ENCODE assay signal across 29 cellular contexts in genomic region chr11:118684187-118684586, GRCh38.
"Had no signal": no experiment of that assay in that cellular context is flagged by ENCODE, and none has a peak within 500 bp of the region (broad histone marks: within the 10 kb centered on the region; RNA-seq: fewer than 3 reads in every experiment).

No MANE protein-coding gene starts in this region.

- H3K4me3 ChIP-seq: adrenal gland, ascending aorta, body of pancreas, breast epithelium, cardiac muscle cell had no signal

- H3K27ac ChIP-seq: adrenal gland, ascending aorta, body of pancreas, brain microvascular endothelial cell, breast epithelium, cardiac muscle cell had no signal

- H3K9me3 ChIP-seq: adrenal gland, ascending aorta, body of pancreas, breast epithelium had no signal

- FAIRE-seq: astrocyte, bronchial epithelial cell had no signal

- DNase-seq: activated effector memory CD4-positive, alpha-beta T cell treated with anti-CD3 and anti-CD28 coated beads, Interleukin-2, amount 50 U/mL, for 16 hours; activated effector memory CD4-positive, alpha-beta T cell treated with Interleukin-2 at 50 U/mL for 16 hours; activated gamma-delta T cell; activated gamma-delta T cell treated with Interleukin-2 at 50 U/mL for 16 hours; activated naive CD4-positive, alpha-beta T cell; activated naive CD4-positive, alpha-beta T cell treated with anti-CD3 and anti-CD28 coated beads for 36 hours; activated naive CD4-positive, alpha-beta T cell treated with anti-CD3 and anti-CD28 coated beads, Interleukin-2, amount 10 ng/mL, durations not matched to agents 7 days and 5 days; activated naive CD4-positive, alpha-beta T cell treated with anti-CD3 and anti-CD28 coated beads, Interleukin-2, amount 50 U/mL, for 16 hours; activated naive CD4-positive, alpha-beta T cell treated with Interleukin-2 at 50 U/mL for 16 hours; activated naive CD8-positive, alpha-beta T cell treated with anti-CD3 and anti-CD28 coated beads for 36 hours; activated naive CD8-positive, alpha-beta T cell treated with anti-CD3 and anti-CD28 coated beads, Interleukin-2, amount 50 U/mL, for 24 hours; activated T-cell treated with anti-CD3 and anti-CD28 coated beads, Interleukin-2, amount 50 U/mL, for 24 hours; activated T-cell treated with anti-CD3 and anti-CD28 coated beads, Interleukin-2, amount 50 U/mL, for 4 hours; activated T-cell treated with anti-CD3 and anti-CD28 coated beads, Interleukin-2, amount 50 U/mL, for 48 hours; activated T-cell treated with anti-CD3 and anti-CD28 coated beads, Interleukin-2, amount 50 U/mL, for 72 hours; adrenal gland; amniotic stem cell; amygdala; anterior cingulate cortex; body of pancreas; brain microvascular endothelial cell; caudate nucleus; central memory CD4-positive, alpha-beta T cell; cerebellar nuclear complex had no signal

- H3K36me3 ChIP-seq: adrenal gland, ascending aorta, brain microvascular endothelial cell, breast epithelium, cardiac muscle cell had no signal
